Comparison of ENCODE assay signal across 28 cellular contexts in genomic region chr2:203052539-203052938, GRCh38.
"Had no signal": no experiment of that assay in that cellular context is flagged by ENCODE, and none has a peak within 500 bp of the region (broad histone marks: within the 10 kb centered on the region; RNA-seq: fewer than 3 reads in every experiment).

No MANE protein-coding gene starts in this region.

- FAIRE-seq: urothelium cell line had no signal

- ATAC-seq: stimulated activated effector memory CD8-positive, alpha-beta T cell treated with anti-CD3 and anti-CD28 coated beads, Interleukin-12 subunit alpha, Interleukin-12 subunit beta, amount 100 ng/mL, for 72 hours; stimulated activated naive B cell treated with anti-CD40 and anti-IgM and Interleukin-4, amounts not matched to agents 10 μg/mL and 1 μg/mL and 100 μg/mL, for 72 hours; stimulated activated naive CD8-positive, alpha-beta T cell treated with anti-CD3 and anti-CD28 coated beads, Interleukin-15, amount 100 ng/mL, for 72 hours; stimulated activated naive CD8-positive, alpha-beta T cell treated with anti-CD3 and anti-CD28 coated beads, Interleukin-15, Interleukin-2, amounts not matched to agents 100 U/mL and 50 U/mL, for 24 hours; upper lobe of right lung had no signal

- H3K4me1 Mint-ChIP-seq: stimulated activated naive B cell treated with anti-CD40 and anti-IgM and Interleukin-4, amounts not matched to agents 10 μg/mL and 1 μg/mL and 100 μg/mL, for 72 hours; stimulated activated naive CD8-positive, alpha-beta T cell treated with anti-CD3 and anti-CD28 coated beads, Interleukin-15, amount 100 ng/mL, for 72 hours had no signal

- H3K9me3 ChIP-seq: stomach, suprapubic skin, testis, thoracic aorta, thyroid gland, tibial artery, tibial nerve, transverse colon, upper lobe of left lung, upper lobe of right lung, uterus, vagina had no signal

- H3K4me3 ChIP-seq: stomach, suprapubic skin, testis, thoracic aorta, thyroid gland, tibial artery, tibial nerve, transverse colon, upper lobe of left lung, upper lobe of right lung, uterus, vagina had no signal

- DNase-seq: stimulated activated CD4-positive, alpha-beta T cell treated with anti-CD3 and anti-CD28 coated beads, Interleukin-2, amount 100 ng/mL, for 48 hours; stimulated activated CD4-positive, alpha-beta T cell treated with anti-CD3 and anti-CD28 coated beads, Interleukin-4, amount 100 ng/mL, for 1 hour; stimulated activated CD4-positive, alpha-beta T cell treated with anti-CD3 and anti-CD28 coated beads, Interleukin-4, amount 100 ng/mL, for 24 hours; stimulated activated CD4-positive, alpha-beta T cell treated with anti-CD3 and anti-CD28 coated beads, Interleukin-4, amount 100 ng/mL, for 4 hours; stimulated activated CD8-positive, alpha-beta memory T cell treated with anti-CD3 and anti-CD28 coated beads, Interleukin-4, amount 100 ng/mL, for 48 hours; stimulated activated naive B cell treated with anti-CD40 and anti-IgM and Interleukin-4, amounts not matched to agents 10 μg/mL and 1 μg/mL and 100 μg/mL, for 72 hours; stimulated activated naive CD4-positive, alpha-beta T cell; stimulated activated naive CD4-positive, alpha-beta T cell treated with Interleukin-2 at 50 U/mL for 16 hours; stimulated activated naive CD8-positive, alpha-beta T cell treated with anti-CD3 and anti-CD28 coated beads, Interleukin-15, amount 100 ng/mL, for 72 hours; stimulated activated naive CD8-positive, alpha-beta T cell treated with anti-CD3 and anti-CD28 coated beads, Interleukin-15, Interleukin-2, amounts not matched to agents 100 U/mL and 50 U/mL, for 24 hours; stomach; substantia nigra; testis; thyroid gland; tibial artery; transverse colon; trophoblast cell; upper lobe of left lung; upper lobe of right lung; uterus had no signal

- H3K27ac Mint-ChIP-seq: stimulated activated effector memory CD8-positive, alpha-beta T cell treated with anti-CD3 and anti-CD28 coated beads, Interleukin-12 subunit alpha, Interleukin-12 subunit beta, amount 100 ng/mL, for 72 hours; stimulated activated naive B cell treated with anti-CD40 and anti-IgM and Interleukin-4, amounts not matched to agents 10 μg/mL and 1 μg/mL and 100 μg/mL, for 72 hours; stimulated activated naive CD8-positive, alpha-beta T cell treated with anti-CD3 and anti-CD28 coated beads, Interleukin-15, Interleukin-2, amounts not matched to agents 100 ng/mL and 50 ng/mL, for 24 hours; type B pancreatic cell had no signal

- H3K9me3 Mint-ChIP-seq: stimulated activated effector memory CD8-positive, alpha-beta T cell treated with anti-CD3 and anti-CD28 coated beads, Interleukin-12 subunit alpha, Interleukin-12 subunit beta, amount 100 ng/mL, for 72 hours; stimulated activated naive B cell treated with anti-CD40 and anti-IgM and Interleukin-4, amounts not matched to agents 10 μg/mL and 1 μg/mL and 100 μg/mL, for 72 hours; stimulated activated naive CD8-positive, alpha-beta T cell treated with anti-CD3 and anti-CD28 coated beads, Interleukin-15, amount 100 ng/mL, for 72 hours; stimulated activated naive CD8-positive, alpha-beta T cell treated with anti-CD3 and anti-CD28 coated beads, Interleukin-15, Interleukin-2, amounts not matched to agents 100 ng/mL and 50 ng/mL, for 24 hours; type B pancreatic cell had no signal

- H3K4me1 ChIP-seq: stomach, suprapubic skin, testis, thyroid gland, tibial artery, tibial nerve, transverse colon, upper lobe of left lung, upper lobe of right lung, uterus, vagina had no signal

- H3K27me3 Mint-ChIP-seq: stimulated activated naive B cell treated with anti-CD40 and anti-IgM and Interleukin-4, amounts not matched to agents 10 μg/mL and 1 μg/mL and 100 μg/mL, for 72 hours; stimulated activated naive CD8-positive, alpha-beta T cell treated with anti-CD3 and anti-CD28 coated beads, Interleukin-15, amount 100 ng/mL, for 72 hours; stimulated activated naive CD8-positive, alpha-beta T cell treated with anti-CD3 and anti-CD28 coated beads, Interleukin-15, Interleukin-2, amounts not matched to agents 100 ng/mL and 50 ng/mL, for 24 hours; type B pancreatic cell had no signal

- H3K27ac ChIP-seq: stomach, suprapubic skin, testis, thoracic aorta, thyroid gland, tibial artery, tibial nerve, transverse colon, upper lobe of left lung, upper lobe of right lung, uterus, vagina had no signal

- H3K27me3 ChIP-seq: stomach, suprapubic skin, testis, thyroid gland, tibial artery, tibial nerve, transverse colon, upper lobe of left lung, upper lobe of right lung, uterus, vagina had no signal

- H3K4me3 Mint-ChIP-seq: stimulated activated effector memory CD8-positive, alpha-beta T cell treated with anti-CD3 and anti-CD28 coated beads, Interleukin-12 subunit alpha, Interleukin-12 subunit beta, amount 100 ng/mL, for 72 hours; stimulated activated naive B cell treated with anti-CD40 and anti-IgM and Interleukin-4, amounts not matched to agents 10 μg/mL and 1 μg/mL and 100 μg/mL, for 72 hours; stimulated activated naive CD8-positive, alpha-beta T cell treated with anti-CD3 and anti-CD28 coated beads, Interleukin-15, amount 100 ng/mL, for 72 hours; stimulated activated naive CD8-positive, alpha-beta T cell treated with anti-CD3 and anti-CD28 coated beads, Interleukin-15, Interleukin-2, amounts not matched to agents 100 ng/mL and 50 ng/mL, for 24 hours; type B pancreatic cell had no signal

- H3K36me3 ChIP-seq: uterus had no signal
